In the genomic region with DNA sequence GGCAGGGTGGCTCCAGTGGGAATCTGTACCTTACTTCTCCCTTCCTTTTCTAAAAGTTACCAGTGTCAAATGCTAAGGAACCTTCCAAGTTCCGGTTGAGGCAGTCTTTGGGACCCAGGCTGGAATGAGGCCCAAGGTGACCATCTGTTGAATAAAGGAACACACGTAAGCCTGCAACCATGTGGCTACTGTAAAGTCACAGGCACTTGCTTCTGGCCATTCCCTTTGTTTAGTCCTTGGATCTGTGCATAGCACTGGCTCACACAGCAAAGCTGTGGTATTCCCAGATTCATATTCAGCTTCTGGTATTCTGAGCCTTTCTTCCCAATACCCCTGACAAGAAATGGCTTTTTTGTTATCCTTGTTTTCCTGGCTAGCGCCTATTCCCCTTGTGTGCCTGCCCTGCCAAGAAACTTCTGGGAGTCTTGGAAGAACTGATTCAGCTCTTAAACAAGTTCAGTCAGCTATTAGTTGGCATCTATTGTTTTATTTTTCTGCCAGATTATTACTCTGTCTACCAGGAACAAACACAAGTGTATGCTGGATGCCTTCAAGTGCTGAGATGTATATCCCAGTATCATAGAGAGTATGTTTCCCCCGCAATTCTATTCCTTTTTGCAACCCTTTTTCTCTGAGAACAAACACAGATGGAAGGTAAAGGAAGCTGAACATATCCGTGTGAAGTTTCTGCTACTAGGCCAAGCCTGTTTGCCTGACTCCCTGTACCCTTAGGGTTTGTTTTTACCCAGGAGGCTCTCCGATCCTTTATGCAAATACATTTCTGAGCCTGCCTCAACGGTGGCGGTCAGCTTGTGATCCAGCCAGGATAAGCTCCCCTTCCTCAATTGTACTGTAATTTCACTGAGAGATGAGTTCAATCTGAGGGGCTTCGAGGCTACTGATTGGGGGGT, we compare ENCODE assay signal across 1 cellular context.
TF ChIP-seq lines count a peak whose summit lies in the region.

No MANE protein-coding gene starts in this region.

TF ChIP-seq in GM23338, 12 proteins besides CTCF, POLR2A, EP300 and RAD21:
- TF ChIP-seq ZNF114 (CRISPR knock-in tag; IDR thresholded peaks at IDR 0.05), result no peak
- no peak for TF ChIP-seq NANOG (IDR thresholded peaks at IDR 0.05; ENCODE audit: borderline replicate concordance)
- no peak for TF ChIP-seq ZNF331 (CRISPR knock-in tag; IDR thresholded peaks at IDR 0.05; ENCODE audit: low read depth)
- TF ChIP-seq, protein P1, sequence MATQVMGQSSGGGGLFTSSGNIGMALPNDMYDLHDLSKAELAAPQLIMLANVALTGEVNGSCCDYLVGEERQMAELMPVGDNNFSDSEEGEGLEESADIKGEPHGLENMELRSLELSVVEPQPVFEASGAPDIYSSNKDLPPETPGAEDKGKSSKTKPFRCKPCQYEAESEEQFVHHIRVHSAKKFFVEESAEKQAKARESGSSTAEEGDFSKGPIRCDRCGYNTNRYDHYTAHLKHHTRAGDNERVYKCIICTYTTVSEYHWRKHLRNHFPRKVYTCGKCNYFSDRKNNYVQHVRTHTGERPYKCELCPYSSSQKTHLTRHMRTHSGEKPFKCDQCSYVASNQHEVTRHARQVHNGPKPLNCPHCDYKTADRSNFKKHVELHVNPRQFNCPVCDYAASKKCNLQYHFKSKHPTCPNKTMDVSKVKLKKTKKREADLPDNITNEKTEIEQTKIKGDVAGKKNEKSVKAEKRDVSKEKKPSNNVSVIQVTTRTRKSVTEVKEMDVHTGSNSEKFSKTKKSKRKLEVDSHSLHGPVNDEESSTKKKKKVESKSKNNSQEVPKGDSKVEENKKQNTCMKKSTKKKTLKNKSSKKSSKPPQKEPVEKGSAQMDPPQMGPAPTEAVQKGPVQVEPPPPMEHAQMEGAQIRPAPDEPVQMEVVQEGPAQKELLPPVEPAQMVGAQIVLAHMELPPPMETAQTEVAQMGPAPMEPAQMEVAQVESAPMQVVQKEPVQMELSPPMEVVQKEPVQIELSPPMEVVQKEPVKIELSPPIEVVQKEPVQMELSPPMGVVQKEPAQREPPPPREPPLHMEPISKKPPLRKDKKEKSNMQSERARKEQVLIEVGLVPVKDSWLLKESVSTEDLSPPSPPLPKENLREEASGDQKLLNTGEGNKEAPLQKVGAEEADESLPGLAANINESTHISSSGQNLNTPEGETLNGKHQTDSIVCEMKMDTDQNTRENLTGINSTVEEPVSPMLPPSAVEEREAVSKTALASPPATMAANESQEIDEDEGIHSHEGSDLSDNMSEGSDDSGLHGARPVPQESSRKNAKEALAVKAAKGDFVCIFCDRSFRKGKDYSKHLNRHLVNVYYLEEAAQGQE (IDR thresholded peaks at IDR 0.05; ENCODE audit: unreplicated experiment), result no peak
- TF ChIP-seq POLR2AphosphoS5 (IDR thresholded peaks at IDR 0.05; ENCODE audit: low read depth), result peak; percentile 41; the same call in 1 of the 2 replicates
- no peak for TF ChIP-seq STAT1 (IDR thresholded peaks at IDR 0.05; ENCODE audit: unreplicated experiment)
